In the genomic region with DNA sequence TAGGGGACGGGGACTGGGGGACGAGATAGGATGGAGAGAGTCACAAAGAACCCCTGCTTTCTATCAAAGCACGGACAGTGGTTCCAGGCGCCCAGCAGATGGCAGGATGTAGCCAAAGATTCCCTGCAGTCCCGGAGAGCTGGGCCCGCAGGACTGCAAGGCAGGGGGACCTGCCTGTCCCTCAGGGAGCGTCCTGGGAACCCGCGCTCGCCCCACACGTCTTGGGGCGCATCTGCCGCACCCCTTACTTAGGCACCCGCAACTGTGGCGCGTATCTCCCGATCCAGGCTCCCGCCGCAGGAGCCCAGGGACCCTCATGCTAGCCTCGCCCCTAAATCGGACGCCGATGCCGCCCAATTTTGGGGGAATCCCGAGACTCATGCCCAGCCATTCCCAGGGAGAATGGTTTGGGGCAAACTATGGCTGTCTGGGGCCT, we compare ENCODE assay signal across 1 cellular context.
A peak's percentile ranks its signal among the peaks of the same experiment; 100 is the strongest.
TF ChIP-seq lines count a peak whose summit lies in the region.

No MANE protein-coding gene starts in this region.

TF ChIP-seq in HEK293, 187 proteins besides CTCF, POLR2A, EP300 and RAD21 (continued from another document):
- TF ChIP-seq, protein P1, sequence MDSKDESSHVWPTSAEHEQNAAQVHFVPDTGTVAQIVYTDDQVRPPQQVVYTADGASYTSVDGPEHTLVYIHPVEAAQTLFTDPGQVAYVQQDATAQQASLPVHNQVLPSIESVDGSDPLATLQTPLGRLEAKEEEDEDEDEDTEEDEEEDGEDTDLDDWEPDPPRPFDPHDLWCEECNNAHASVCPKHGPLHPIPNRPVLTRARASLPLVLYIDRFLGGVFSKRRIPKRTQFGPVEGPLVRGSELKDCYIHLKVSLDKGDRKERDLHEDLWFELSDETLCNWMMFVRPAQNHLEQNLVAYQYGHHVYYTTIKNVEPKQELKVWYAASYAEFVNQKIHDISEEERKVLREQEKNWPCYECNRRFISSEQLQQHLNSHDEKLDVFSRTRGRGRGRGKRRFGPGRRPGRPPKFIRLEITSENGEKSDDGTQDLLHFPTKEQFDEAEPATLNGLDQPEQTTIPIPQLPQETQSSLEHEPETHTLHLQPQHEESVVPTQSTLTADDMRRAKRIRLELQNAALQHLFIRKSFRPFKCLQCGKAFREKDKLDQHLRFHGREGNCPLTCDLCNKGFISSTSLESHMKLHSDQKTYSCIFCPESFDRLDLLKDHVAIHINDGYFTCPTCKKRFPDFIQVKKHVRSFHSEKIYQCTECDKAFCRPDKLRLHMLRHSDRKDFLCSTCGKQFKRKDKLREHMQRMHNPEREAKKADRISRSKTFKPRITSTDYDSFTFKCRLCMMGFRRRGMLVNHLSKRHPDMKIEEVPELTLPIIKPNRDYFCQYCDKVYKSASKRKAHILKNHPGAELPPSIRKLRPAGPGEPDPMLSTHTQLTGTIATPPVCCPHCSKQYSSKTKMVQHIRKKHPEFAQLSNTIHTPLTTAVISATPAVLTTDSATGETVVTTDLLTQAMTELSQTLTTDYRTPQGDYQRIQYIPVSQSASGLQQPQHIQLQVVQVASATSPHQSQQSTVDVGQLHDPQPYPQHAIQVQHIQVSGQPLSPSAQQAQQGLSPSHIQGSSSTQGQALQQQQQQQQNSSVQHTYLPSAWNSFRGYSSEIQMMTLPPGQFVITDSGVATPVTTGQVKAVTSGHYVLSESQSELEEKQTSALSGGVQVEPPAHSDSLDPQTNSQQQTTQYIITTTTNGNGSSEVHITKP (tag by site-specific recombination; IDR thresholded peaks at IDR 0.05) = peak; percentile 68
- TF ChIP-seq ZNF202 (tag by site-specific recombination; IDR thresholded peaks at IDR 0.05; ENCODE audit: borderline replicate concordance) (no peak), ZNF24 (tag by site-specific recombination; IDR thresholded peaks at IDR 0.05) (no peak), GLIS2 (tag by site-specific recombination; IDR thresholded peaks at IDR 0.05) (peak; percentile 66), TRIM28 (IDR thresholded peaks at IDR 0.05; ENCODE audit: borderline replicate concordance, low read length) (no peak), GLIS1 (tag by site-specific recombination; IDR thresholded peaks at IDR 0.05) (peak; percentile 10; the same call in 1 of the 2 replicates), ZNF311 (tag by site-specific recombination; IDR thresholded peaks at IDR 0.05; ENCODE audit: borderline replicate concordance) (no peak), ZNF266 (tag by site-specific recombination; IDR thresholded peaks at IDR 0.05; ENCODE audit: low read depth) (no peak), ZNF560 (tag by site-specific recombination; IDR thresholded peaks at IDR 0.05; ENCODE audit: borderline replicate concordance) (no peak), ZSCAN23 (tag by site-specific recombination; IDR thresholded peaks at IDR 0.05) (no peak), ZNF558 (tag by site-specific recombination; IDR thresholded peaks at IDR 0.05) (no peak), ZNF239 (tag by site-specific recombination; IDR thresholded peaks at IDR 0.05) (no peak), ZFHX2 (tag by site-specific recombination; conservative IDR thresholded peaks at IDR 0.05) (no peak), ZNF416 (tag by site-specific recombination; IDR thresholded peaks at IDR 0.05) (no peak), ZNF660 (tag by site-specific recombination; IDR thresholded peaks at IDR 0.05) (no peak), ZNF521 (tag by site-specific recombination; IDR thresholded peaks at IDR 0.05) (no peak), ZSCAN16 (tag by site-specific recombination; IDR thresholded peaks at IDR 0.05) (no peak), ZNF701 (tag by site-specific recombination; IDR thresholded peaks at IDR 0.05) (no peak), ZNF23 (tag by site-specific recombination; IDR thresholded peaks at IDR 0.05; ENCODE audit: borderline replicate concordance) (no peak), ZNF175 (tag by site-specific recombination; IDR thresholded peaks at IDR 0.05) (no peak), ZNF596 (tag by site-specific recombination; IDR thresholded peaks at IDR 0.05) (no peak)
- TF ChIP-seq, protein P2, sequence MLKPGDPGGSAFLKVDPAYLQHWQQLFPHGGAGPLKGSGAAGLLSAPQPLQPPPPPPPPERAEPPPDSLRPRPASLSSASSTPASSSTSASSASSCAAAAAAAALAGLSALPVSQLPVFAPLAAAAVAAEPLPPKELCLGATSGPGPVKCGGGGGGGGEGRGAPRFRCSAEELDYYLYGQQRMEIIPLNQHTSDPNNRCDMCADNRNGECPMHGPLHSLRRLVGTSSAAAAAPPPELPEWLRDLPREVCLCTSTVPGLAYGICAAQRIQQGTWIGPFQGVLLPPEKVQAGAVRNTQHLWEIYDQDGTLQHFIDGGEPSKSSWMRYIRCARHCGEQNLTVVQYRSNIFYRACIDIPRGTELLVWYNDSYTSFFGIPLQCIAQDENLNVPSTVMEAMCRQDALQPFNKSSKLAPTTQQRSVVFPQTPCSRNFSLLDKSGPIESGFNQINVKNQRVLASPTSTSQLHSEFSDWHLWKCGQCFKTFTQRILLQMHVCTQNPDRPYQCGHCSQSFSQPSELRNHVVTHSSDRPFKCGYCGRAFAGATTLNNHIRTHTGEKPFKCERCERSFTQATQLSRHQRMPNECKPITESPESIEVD (tag by site-specific recombination; IDR thresholded peaks at IDR 0.05) = no peak
- TF ChIP-seq, protein P3, sequence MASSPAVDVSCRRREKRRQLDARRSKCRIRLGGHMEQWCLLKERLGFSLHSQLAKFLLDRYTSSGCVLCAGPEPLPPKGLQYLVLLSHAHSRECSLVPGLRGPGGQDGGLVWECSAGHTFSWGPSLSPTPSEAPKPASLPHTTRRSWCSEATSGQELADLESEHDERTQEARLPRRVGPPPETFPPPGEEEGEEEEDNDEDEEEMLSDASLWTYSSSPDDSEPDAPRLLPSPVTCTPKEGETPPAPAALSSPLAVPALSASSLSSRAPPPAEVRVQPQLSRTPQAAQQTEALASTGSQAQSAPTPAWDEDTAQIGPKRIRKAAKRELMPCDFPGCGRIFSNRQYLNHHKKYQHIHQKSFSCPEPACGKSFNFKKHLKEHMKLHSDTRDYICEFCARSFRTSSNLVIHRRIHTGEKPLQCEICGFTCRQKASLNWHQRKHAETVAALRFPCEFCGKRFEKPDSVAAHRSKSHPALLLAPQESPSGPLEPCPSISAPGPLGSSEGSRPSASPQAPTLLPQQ (tag by site-specific recombination; IDR thresholded peaks at IDR 0.05) = peak; percentile 61
- TF ChIP-seq, protein P4, sequence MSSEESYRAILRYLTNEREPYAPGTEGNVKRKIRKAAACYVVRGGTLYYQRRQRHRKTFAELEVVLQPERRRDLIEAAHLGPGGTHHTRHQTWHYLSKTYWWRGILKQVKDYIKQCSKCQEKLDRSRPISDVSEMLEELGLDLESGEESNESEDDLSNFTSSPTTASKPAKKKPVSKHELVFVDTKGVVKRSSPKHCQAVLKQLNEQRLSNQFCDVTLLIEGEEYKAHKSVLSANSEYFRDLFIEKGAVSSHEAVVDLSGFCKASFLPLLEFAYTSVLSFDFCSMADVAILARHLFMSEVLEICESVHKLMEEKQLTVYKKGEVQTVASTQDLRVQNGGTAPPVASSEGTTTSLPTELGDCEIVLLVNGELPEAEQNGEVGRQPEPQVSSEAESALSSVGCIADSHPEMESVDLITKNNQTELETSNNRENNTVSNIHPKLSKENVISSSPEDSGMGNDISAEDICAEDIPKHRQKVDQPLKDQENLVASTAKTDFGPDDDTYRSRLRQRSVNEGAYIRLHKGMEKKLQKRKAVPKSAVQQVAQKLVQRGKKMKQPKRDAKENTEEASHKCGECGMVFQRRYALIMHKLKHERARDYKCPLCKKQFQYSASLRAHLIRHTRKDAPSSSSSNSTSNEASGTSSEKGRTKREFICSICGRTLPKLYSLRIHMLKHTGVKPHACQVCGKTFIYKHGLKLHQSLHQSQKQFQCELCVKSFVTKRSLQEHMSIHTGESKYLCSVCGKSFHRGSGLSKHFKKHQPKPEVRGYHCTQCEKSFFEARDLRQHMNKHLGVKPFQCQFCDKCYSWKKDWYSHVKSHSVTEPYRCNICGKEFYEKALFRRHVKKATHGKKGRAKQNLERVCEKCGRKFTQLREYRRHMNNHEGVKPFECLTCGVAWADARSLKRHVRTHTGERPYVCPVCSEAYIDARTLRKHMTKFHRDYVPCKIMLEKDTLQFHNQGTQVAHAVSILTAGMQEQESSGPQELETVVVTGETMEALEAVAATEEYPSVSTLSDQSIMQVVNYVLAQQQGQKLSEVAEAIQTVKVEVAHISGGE (tag by site-specific recombination; conservative IDR thresholded peaks at IDR 0.05; ENCODE audit: low read depth) = no peak
